Comparison of ENCODE assay signal across 21 cellular contexts in genomic region chr13:20609145-20609544, GRCh38. TPM values are rescaled to one million over a fixed set of nuclear protein-coding genes. Genes with fewer than 3 reads are reported as not detected.
DNase-seq lines count a peak whose midpoint lies in the region; ATAC-seq, FAIRE-seq and TF ChIP-seq lines count a peak whose summit lies in the region.
"Had no signal": no experiment of that assay in that cellular context is flagged by ENCODE, and none has a peak within 500 bp of the region (broad histone marks: within the 10 kb centered on the region; RNA-seq: fewer than 3 reads in every experiment).

No MANE protein-coding gene starts in this region.

- no peak overlapping the region for H3K56ac ChIP-seq in mesendoderm (ENCODE audit: low read length)

- H3K36me3 Mint-ChIP-seq in astrocyte (ENCODE audit: low read depth, unreplicated experiment) = peaks cover 22% of the 10 kb centered on the region

- no peak overlapping the region for H3K4ac ChIP-seq in mesendoderm (ENCODE audit: low read depth, low read length)

- H3K79me1 ChIP-seq in mesendoderm (ENCODE audit: low read length) = no peaks in the 10 kb centered on the region

- no peak overlapping the region for H4K5ac ChIP-seq in mesendoderm (ENCODE audit: low read length)

- H3K27ac ChIP-seq in GM23248 (peak overlapping the region; percentile 48), astrocyte (ENCODE audit: low read depth, low read length) (peak overlapping the region; percentile 53), mesendoderm (ENCODE audit: low read depth, low read length) (no peak overlapping the region)

- H3K4me1 ChIP-seq in GM23248 (ENCODE audit: insufficient read depth) (peaks cover 11% of the 10 kb centered on the region), astrocyte (ENCODE audit: insufficient read depth, low read length) (peaks cover 12% of the 10 kb centered on the region), skeletal muscle satellite cell (ENCODE audit: control insufficient read depth, insufficient read depth, low read length) (peaks cover 10% of the 10 kb centered on the region), mesendoderm (ENCODE audit: control insufficient read depth, low read depth, low read length) (no peaks in the 10 kb centered on the region)

- FAIRE-seq in astrocyte (lab: Jason Lieb, UNC) = no peak
- FAIRE-seq: G401.6, H54, keratinocyte had no signal

- H3K9me3 Mint-ChIP-seq in astrocyte (ENCODE audit: unreplicated experiment) = peaks cover 2% of the 10 kb centered on the region
- H3K9me3 Mint-ChIP-seq: activated T-cell treated with anti-CD3 and anti-CD28 coated beads, Interleukin-2, amount 50 U/mL, for 24 hours; CD4-positive, alpha-beta T cell; dendritic cell treated with granulocyte-macrophage colony-stimulating factor and Interleukin-4, amounts not matched to agents 40 ng/mL and 50 ng/mL, for 4 days had no signal

- ATAC-seq in GM21825 (IDR thresholded peaks at IDR 0.05; ENCODE audit: unreplicated experiment) = no peak
- ATAC-seq in GM19023 (IDR thresholded peaks at IDR 0.05; ENCODE audit: unreplicated experiment) = no peak

- no peak overlapping the region for H2BK120ac ChIP-seq in mesendoderm (ENCODE audit: low read depth, low read length)

- in situ Hi-C loops in GM23248 (cut with MboI) = no loop called here

- no peak overlapping the region for H2AK5ac ChIP-seq in mesendoderm (ENCODE audit: low read length)

- H3K27me3 ChIP-seq in GM23248 (replicated peaks; ENCODE audit: insufficient read depth) = no peaks in the 10 kb centered on the region
- H3K27me3 ChIP-seq in astrocyte (ENCODE audit: insufficient read depth, low read length) = no peaks in the 10 kb centered on the region
- H3K27me3 ChIP-seq in skeletal muscle satellite cell (ENCODE audit: control insufficient read depth, insufficient read depth, low read length) = no peaks in the 10 kb centered on the region
- H3K27me3 ChIP-seq in mesendoderm (ENCODE audit: insufficient read depth, low read length, poor library complexity) = no peaks in the 10 kb centered on the region

- H3K4me3 ChIP-seq in GM23248 = no peak overlapping the region
- no peak overlapping the region for H3K4me3 ChIP-seq in astrocyte (ENCODE audit: insufficient read depth, low read depth, low read length)
- H3K4me3 ChIP-seq in fibroblast of the aortic adventitia (ENCODE audit: low read depth, low read length) = no peak overlapping the region
- no peak overlapping the region for H3K4me3 ChIP-seq in skeletal muscle satellite cell (ENCODE audit: low read length)
- no peak overlapping the region for H3K4me3 ChIP-seq in mesendoderm (ENCODE audit: low read length)

- no peak overlapping the region for H3K27ac Mint-ChIP-seq in astrocyte (ENCODE audit: unreplicated experiment)
- H3K27ac Mint-ChIP-seq: activated T-cell treated with anti-CD3 and anti-CD28 coated beads, Interleukin-2, amount 50 U/mL, for 24 hours; CD4-positive, alpha-beta T cell; dendritic cell treated with granulocyte-macrophage colony-stimulating factor and Interleukin-4, amounts not matched to agents 40 ng/mL and 50 ng/mL, for 4 days had no signal

- H3K4me1 Mint-ChIP-seq in astrocyte (ENCODE audit: low read depth, unreplicated experiment) = no peaks in the 10 kb centered on the region

- H3K23ac ChIP-seq in mesendoderm (ENCODE audit: low read length) = no peak overlapping the region

- H3K9me3 ChIP-seq in GM23248 (ENCODE audit: low read depth) (no peaks in the 10 kb centered on the region), astrocyte (ENCODE audit: insufficient read depth, low read depth, low read length) (no peaks in the 10 kb centered on the region), skeletal muscle satellite cell (replicated peaks; ENCODE audit: low read length) (no peaks in the 10 kb centered on the region)

- H3F3A ChIP-seq in GM23248 (ENCODE audit: insufficient read depth) = peaks cover 17% of the 10 kb centered on the region

- no peaks in the 10 kb centered on the region for H3K9me2 ChIP-seq in GM23248 (ENCODE audit: insufficient read depth)

- H3K27me3 Mint-ChIP-seq in astrocyte (ENCODE audit: low read depth, unreplicated experiment) = no peaks in the 10 kb centered on the region
- H3K27me3 Mint-ChIP-seq: activated T-cell treated with anti-CD3 and anti-CD28 coated beads, Interleukin-2, amount 50 U/mL, for 24 hours; CD4-positive, alpha-beta T cell; dendritic cell treated with granulocyte-macrophage colony-stimulating factor and Interleukin-4, amounts not matched to agents 40 ng/mL and 50 ng/mL, for 4 days had no signal

- H3K36me3 ChIP-seq in GM23248 (ENCODE audit: low read depth) (no peaks in the 10 kb centered on the region), astrocyte (ENCODE audit: insufficient read depth, low read length) (no peaks in the 10 kb centered on the region), skeletal muscle satellite cell (ENCODE audit: insufficient read depth, low read length) (peaks cover 12% of the 10 kb centered on the region), mesendoderm (ENCODE audit: control insufficient read depth, insufficient read depth, low read length) (no peaks in the 10 kb centered on the region)

- H2BK15ac ChIP-seq in mesendoderm (replicated peaks; ENCODE audit: low read depth) = no peak overlapping the region

- no peak for TF ChIP-seq CTCF in astrocyte (IDR thresholded peaks at IDR 0.05; ENCODE audit: insufficient read depth, low read depth, low read length)
- TF ChIP-seq CTCF in fibroblast of the aortic adventitia (IDR thresholded peaks at IDR 0.05; ENCODE audit: insufficient read depth, low read length) = no peak

- H3K4me2 ChIP-seq in GM23248 (ENCODE audit: unreplicated experiment) = peak overlapping the region; percentile 30
- H3K4me2 ChIP-seq in astrocyte (ENCODE audit: low read length) = peak overlapping the region; percentile 42
- H3K4me2 ChIP-seq in skeletal muscle satellite cell (ENCODE audit: low read length) = peak overlapping the region; percentile 21
- no peak overlapping the region for H3K4me2 ChIP-seq in mesendoderm (ENCODE audit: low read length)

- H4K8ac ChIP-seq in mesendoderm (ENCODE audit: low read depth, low read length) = no peak overlapping the region

- H3K18ac ChIP-seq in mesendoderm (ENCODE audit: low read length) = no peak overlapping the region

- H3K9ac ChIP-seq in GM23248 (peak overlapping the region; percentile 36), astrocyte (ENCODE audit: low read length) (peak overlapping the region; percentile 42), skeletal muscle satellite cell (ENCODE audit: low read depth, low read length) (no peak overlapping the region), mesendoderm (ENCODE audit: low read length) (no peak overlapping the region)

- H2AFZ ChIP-seq in GM23248 = no peak overlapping the region
- H2AFZ ChIP-seq in astrocyte (ENCODE audit: low read depth, low read length) = no peak overlapping the region

- DNase-seq in GM23248 = peak; percentile 87
- DNase-seq in astrocyte (ENCODE audit: low read depth) = peak; percentile 80
- peak; percentile 82 for DNase-seq in fibroblast of the aortic adventitia (ENCODE audit: low read depth)
- DNase-seq in germinal center (ENCODE audit: low spot score) = no peak
- no peak for DNase-seq in mesendoderm
- DNase-seq: activated CD4-positive, alpha-beta T cell treated with anti-CD3 and anti-CD28 coated beads for 48 hours; activated T-cell treated with anti-CD3 and anti-CD28 coated beads, Interleukin-2, amount 50 U/mL, for 24 hours; CD4-positive, alpha-beta T cell; glutamatergic neuron; KG1; NCI-H187; NCI-H82; stimulated activated CD4-positive, alpha-beta T cell treated with anti-CD3 and anti-CD28 coated beads, Interleukin-1b, Interleukin-23, amount 100 ng/mL, for 48 hours; T-helper 2 cell had no signal

- no peak overlapping the region for H3K4me3 Mint-ChIP-seq in astrocyte (ENCODE audit: unreplicated experiment)
- H3K4me3 Mint-ChIP-seq: activated T-cell treated with anti-CD3 and anti-CD28 coated beads, Interleukin-2, amount 50 U/mL, for 24 hours; CD4-positive, alpha-beta T cell; dendritic cell treated with granulocyte-macrophage colony-stimulating factor and Interleukin-4, amounts not matched to agents 40 ng/mL and 50 ng/mL, for 4 days had no signal

- H3K79me2 ChIP-seq in GM23248 (ENCODE audit: insufficient read depth) = no peaks in the 10 kb centered on the region
- no peaks in the 10 kb centered on the region for H3K79me2 ChIP-seq in astrocyte (ENCODE audit: insufficient read depth, low read length)
- no peaks in the 10 kb centered on the region for H3K79me2 ChIP-seq in mesendoderm (ENCODE audit: control insufficient read depth, insufficient read depth, low read length)

- WGBS in GM23248 (ENCODE audit: low coverage in 1 of 2, low lambda C conversion rate in 2 of 2, missing lambda C conversion rate in 2 of 2), 2 experiments = 23 to 27% methylated on average over 6 of the region's 6 CpGs
- no CpG with 5 or more reads among the region's 6 CpGs for WGBS in mesendoderm (ENCODE audit: extremely low coverage, insufficient coverage, low lambda C conversion rate)

- no peak overlapping the region for H2BK5ac ChIP-seq in mesendoderm (ENCODE audit: low read length)

- H4K20me1 ChIP-seq in GM23248 (ENCODE audit: insufficient read depth) (no peaks in the 10 kb centered on the region), astrocyte (ENCODE audit: insufficient read depth, low read length) (peaks cover 8% of the 10 kb centered on the region)

RNA-seq across cellular contexts. Expression of gene IFT88, which starts 42.2 kb away (rescaled TPM):
- total RNA-seq in GM23248 (2014; rRNA removed; shearing (Covaris generic)) = 5.6 and 10.3 TPM in 2 replicates
- polyA plus RNA-seq in GM23248 (2016; fragmentation: Nextera tagmentation; extraction: Ambion mirVana) = 10.9 and 11.4 TPM in 2 replicates
- total RNA-seq in astrocyte (7.6 and 8.0 TPM in 2 replicates), fibroblast of the aortic adventitia (ENCODE audit: low replicate concordance) (21.1 TPM in 2 replicates)
- total RNA-seq in skeletal muscle satellite cell (2012; rRNA removed) = 10.3 and 10.9 TPM in 2 replicates
- 3.5 TPM for polyA plus RNA-seq in mesendoderm (2013, experiment 1 of 2)
- polyA plus RNA-seq in mesendoderm (2013, experiment 2 of 2) = 3.2 TPM

Comparison
In these comparisons a context has a peak if more than half of its experiments do, and no peak if none do; other contexts are left out.
1. DNase-seq: peak in GM23248 (single experiment), astrocyte (single experiment) and fibroblast of the aortic adventitia (single experiment); none in germinal center (single experiment) and mesendoderm (single experiment).
2. H3K9ac ChIP-seq: peak in GM23248 (single experiment) and astrocyte (single experiment); none in skeletal muscle satellite cell (single experiment) and mesendoderm (single experiment).